ENCODE assay signal across 10 cellular contexts in genomic region chr7:156607332-156608175, GRCh38. TPM values are rescaled to one million over a fixed set of nuclear protein-coding genes. Genes with fewer than 3 reads are reported as not detected.
DNase-seq lines count a peak whose midpoint lies in the region; ATAC-seq and TF ChIP-seq lines count a peak whose summit lies in the region.
"Had no signal": no experiment of that assay in that cellular context is flagged by ENCODE, and none has a peak within 500 bp of the region (broad histone marks: within the 10 kb centered on the region; RNA-seq: fewer than 3 reads in every experiment).

No MANE protein-coding gene starts in this region.

- H3K4me1 Mint-ChIP-seq in activated naive CD8-positive, alpha-beta T cell treated with anti-CD3 and anti-CD28 coated beads, Interleukin-2, amount 10 ng/mL, durations not matched to agents 7 days and 5 days = peaks cover 15% of the 10 kb centered on the region
- peaks cover 14% of the 10 kb centered on the region for H3K4me1 Mint-ChIP-seq in stimulated activated effector memory CD8-positive, alpha-beta T cell treated with anti-CD3 and anti-CD28 coated beads, Interleukin-12 subunit alpha, Interleukin-12 subunit beta, amount 100 ng/mL, for 72 hours

- no peaks in the 10 kb centered on the region for H3K36me3 Mint-ChIP-seq in activated naive CD8-positive, alpha-beta T cell treated with anti-CD3 and anti-CD28 coated beads, Interleukin-2, amount 10 ng/mL, durations not matched to agents 7 days and 5 days
- H3K36me3 Mint-ChIP-seq in stimulated activated effector memory CD8-positive, alpha-beta T cell treated with anti-CD3 and anti-CD28 coated beads, Interleukin-12 subunit alpha, Interleukin-12 subunit beta, amount 100 ng/mL, for 72 hours = no peaks in the 10 kb centered on the region

- POLR2A ChIA-PET in activated naive CD8-positive, alpha-beta T cell treated with anti-CD3 and anti-CD28 coated beads, Interleukin-2, amount 10 ng/mL, durations not matched to agents 7 days and 5 days (lab: Charles Lee) = no interaction called here

- H3K27ac Mint-ChIP-seq in activated naive CD8-positive, alpha-beta T cell treated with anti-CD3 and anti-CD28 coated beads, Interleukin-2, amount 10 ng/mL, durations not matched to agents 7 days and 5 days = no peak overlapping the region
- peak overlapping the region; percentile 29 for H3K27ac Mint-ChIP-seq in stimulated activated effector memory CD8-positive, alpha-beta T cell treated with anti-CD3 and anti-CD28 coated beads, Interleukin-12 subunit alpha, Interleukin-12 subunit beta, amount 100 ng/mL, for 72 hours

- ATAC-seq in activated naive CD8-positive, alpha-beta T cell treated with anti-CD3 and anti-CD28 coated beads, Interleukin-2, amount 10 ng/mL, durations not matched to agents 7 days and 5 days (ENCODE audit: low read depth) = peak; percentile 34
- ATAC-seq in stimulated activated effector memory CD8-positive, alpha-beta T cell treated with anti-CD3 and anti-CD28 coated beads, Interleukin-12 subunit alpha, Interleukin-12 subunit beta, amount 100 ng/mL, for 72 hours = peak; percentile 27
- ATAC-seq in HG02623 (IDR thresholded peaks at IDR 0.05; ENCODE audit: unreplicated experiment) = no peak

- DNase-seq in GM13977 (ENCODE audit: low spot score) (peak; percentile 60), hepatic stellate cell (ENCODE audit: low spot score) (peak; percentile 17), iPS-NIHi7 (ENCODE audit: extremely low spot score) (no peak), DMS 273 (lab: John Stamatoyannopoulos, UW; ENCODE audit: unreplicated experiment) (no peak)
- DNase-seq in activated naive CD8-positive, alpha-beta T cell treated with anti-CD3 and anti-CD28 coated beads, Interleukin-2, amount 10 ng/mL, durations not matched to agents 7 days and 5 days = peak; percentile 45
- DNase-seq in stimulated activated effector memory CD8-positive, alpha-beta T cell treated with anti-CD3 and anti-CD28 coated beads, Interleukin-12 subunit alpha, Interleukin-12 subunit beta, amount 100 ng/mL, for 72 hours (ENCODE audit: low spot score in 2 of 2) = no peak
- DNase-seq in stimulated activated CD4-positive, alpha-beta T cell treated with anti-CD3 and anti-CD28 coated beads, Interleukin-12 subunit alpha, Interleukin-12 subunit beta, amount 100 ng/mL, for 4 hours = no peak
- DNase-seq: cortex of kidney, NCI-H69 had no signal

- TF ChIP-seq CTCF in GM13977 (IDR thresholded peaks at IDR 0.05; ENCODE audit: extremely low read depth, insufficient read depth, missing control alignments) = no peak

- in situ Hi-C loops in GM13977 (cut with MboI; ENCODE audit: low pct_unique_long_range_greater_than_20kb, low sequenced_read_pairs, unreplicated experiment) = no loop called here

- peaks cover 54% of the 10 kb centered on the region for H3K27me3 Mint-ChIP-seq in activated naive CD8-positive, alpha-beta T cell treated with anti-CD3 and anti-CD28 coated beads, Interleukin-2, amount 10 ng/mL, durations not matched to agents 7 days and 5 days

- peak overlapping the region; percentile 65 for H3K4me3 Mint-ChIP-seq in activated naive CD8-positive, alpha-beta T cell treated with anti-CD3 and anti-CD28 coated beads, Interleukin-2, amount 10 ng/mL, durations not matched to agents 7 days and 5 days
- peak overlapping the region; percentile 61 for H3K4me3 Mint-ChIP-seq in stimulated activated effector memory CD8-positive, alpha-beta T cell treated with anti-CD3 and anti-CD28 coated beads, Interleukin-12 subunit alpha, Interleukin-12 subunit beta, amount 100 ng/mL, for 72 hours

- no peaks in the 10 kb centered on the region for H3K9me3 Mint-ChIP-seq in activated naive CD8-positive, alpha-beta T cell treated with anti-CD3 and anti-CD28 coated beads, Interleukin-2, amount 10 ng/mL, durations not matched to agents 7 days and 5 days
- H3K9me3 Mint-ChIP-seq in stimulated activated effector memory CD8-positive, alpha-beta T cell treated with anti-CD3 and anti-CD28 coated beads, Interleukin-12 subunit alpha, Interleukin-12 subunit beta, amount 100 ng/mL, for 72 hours = no peaks in the 10 kb centered on the region

RNA-seq across cellular contexts. Expression of gene RNF32, which starts 33.0 kb away (rescaled TPM):
- 1 to 10 TPM in 1 of 2 experiments, under 1 TPM in 1; 0.97 to 2.2 TPM for total RNA-seq in activated naive CD8-positive, alpha-beta T cell treated with anti-CD3 and anti-CD28 coated beads, Interleukin-2, amount 10 ng/mL, durations not matched to agents 7 days and 5 days

Comparison
In these comparisons a context has a peak if more than half of its experiments do, and no peak if none do; other contexts are left out.
1. DNase-seq: peak in GM13977 (single experiment), activated naive CD8-positive, alpha-beta T cell treated with anti-CD3 and anti-CD28 coated beads, Interleukin-2, amount 10 ng/mL, durations not matched to agents 7 days and 5 days (single experiment) and hepatic stellate cell (single experiment); none in stimulated activated effector memory CD8-positive, alpha-beta T cell treated with anti-CD3 and anti-CD28 coated beads, Interleukin-12 subunit alpha, Interleukin-12 subunit beta, amount 100 ng/mL, for 72 hours (0 of 2), iPS-NIHi7 (single experiment), DMS 273 (single experiment) and stimulated activated CD4-positive, alpha-beta T cell treated with anti-CD3 and anti-CD28 coated beads, Interleukin-12 subunit alpha, Interleukin-12 subunit beta, amount 100 ng/mL, for 4 hours (single experiment).